8 cellular contexts compared by ENCODE assay signal in the genomic region with DNA sequence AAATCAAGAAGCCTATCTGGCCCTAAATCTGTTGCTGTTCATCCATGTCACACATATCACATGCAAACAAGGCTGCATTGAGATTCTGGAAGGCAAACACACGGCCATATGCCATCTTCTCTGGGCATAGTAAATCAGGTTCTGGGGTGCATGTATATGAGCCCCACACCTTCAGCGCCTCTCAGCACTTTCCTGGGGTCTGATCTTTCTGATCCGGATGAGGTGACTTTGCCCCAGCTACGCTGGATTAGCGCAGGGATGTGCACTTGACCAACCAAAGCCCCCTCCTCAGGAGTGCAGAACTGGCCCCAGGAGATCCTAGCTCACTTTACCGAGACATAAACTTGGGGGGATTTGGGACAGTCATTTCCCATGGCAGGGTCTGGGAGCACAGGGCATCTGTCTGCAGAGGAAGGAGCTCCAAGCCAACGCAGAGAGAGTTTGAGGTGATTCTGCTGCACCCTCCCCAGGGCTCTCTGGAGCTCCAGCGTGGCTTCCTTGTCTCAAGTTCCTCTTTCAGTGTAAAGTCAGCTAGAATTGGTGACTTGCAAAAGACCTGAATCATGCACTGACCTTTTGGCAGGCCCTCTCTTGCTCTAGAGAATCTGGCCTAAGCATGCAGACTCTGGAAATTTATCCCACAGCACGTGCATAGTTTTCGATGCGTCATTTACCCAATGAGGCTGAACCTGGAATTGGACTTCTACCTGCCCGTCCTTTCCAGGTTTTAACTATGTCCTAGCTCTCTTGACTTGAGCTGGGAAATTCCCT.
A peak's percentile ranks its signal among the peaks of the same experiment; 100 is the strongest.
DNase-seq lines count a peak whose midpoint lies in the region; ATAC-seq, FAIRE-seq and TF ChIP-seq lines count a peak whose summit lies in the region.

No MANE protein-coding gene starts in this region.

- H3K79me2 ChIP-seq in OCI-LY7 (ENCODE audit: insufficient read depth, low read depth, low read length), result no peaks in the 10 kb centered on the region

- no peaks in the 10 kb centered on the region for H3K9me2 ChIP-seq in OCI-LY7 (ENCODE audit: insufficient read depth, low read length)

- H3K27ac ChIP-seq in OCI-LY7 (ENCODE audit: low read depth, low read length, poor library complexity, severe bottlenecking), result peak overlapping the region; percentile 97
- peak overlapping the region; percentile 73 for H3K27ac ChIP-seq in effector memory CD4-positive, alpha-beta T cell (ENCODE audit: insufficient read depth, low read length, poor library complexity, severe bottlenecking)

- peak; percentile 27 for ATAC-seq in GM19452 (IDR thresholded peaks at IDR 0.05; ENCODE audit: unreplicated experiment)
- no peak for ATAC-seq in HG03520 (IDR thresholded peaks at IDR 0.05; ENCODE audit: unreplicated experiment)

- peak overlapping the region; percentile 68 to 90 (median 87) for H3K27ac Mint-ChIP-seq in nephron

- H3K9me3 Mint-ChIP-seq in nephron, result no peaks in the 10 kb centered on the region

- no peaks in the 10 kb centered on the region for H3K36me3 Mint-ChIP-seq in nephron (ENCODE audit: low read depth)

- H3K36me3 ChIP-seq in OCI-LY7 (ENCODE audit: insufficient read depth, low read length), result no peaks in the 10 kb centered on the region
- no peaks in the 10 kb centered on the region for H3K36me3 ChIP-seq in effector memory CD4-positive, alpha-beta T cell (ENCODE audit: control insufficient read depth, insufficient read depth, low read length)

- POLR2A ChIA-PET in OCI-LY7 (lab: Charles Lee), result interaction anchor here (0.6 to 7.2 kb wide), 13 partner anchors 10 to 172 kb away, joined by 3 to 81 read pairs (median 7); no protein-coding TSS in a partner anchor

- H3K4me3 ChIP-seq in AG10803 (ENCODE audit: low read length) (no peak overlapping the region), OCI-LY7 (ENCODE audit: low read depth, low read length, poor library complexity, severe bottlenecking) (peak overlapping the region; percentile 37)
- no peak overlapping the region for H3K4me3 ChIP-seq in effector memory CD4-positive, alpha-beta T cell (ENCODE audit: insufficient read depth, low read depth, low read length, poor library complexity, severe bottlenecking)

- H3K4me2 ChIP-seq in OCI-LY7 (ENCODE audit: low read length), result peak overlapping the region; percentile 73

- H3K4me1 Mint-ChIP-seq in nephron, result peaks cover 49% of the 10 kb centered on the region

- no peak overlapping the region for H3K4me3 Mint-ChIP-seq in nephron

- H2AFZ ChIP-seq in OCI-LY7 (ENCODE audit: low read length), result no peak overlapping the region; the same call in 1 of the 2 replicates

- intact Hi-C loops in OCI-LY7 (cut with micrococcal nuclease; ENCODE audit: unreplicated experiment), result no loop called here

- H3K27me3 ChIP-seq in effector memory CD4-positive, alpha-beta T cell (replicated peaks; ENCODE audit: control insufficient read depth, insufficient read depth, low read length, poor library complexity, severe bottlenecking), result no peaks in the 10 kb centered on the region

- CTCF ChIA-PET in OCI-LY7 (lab: Charles Lee; ENCODE audit: unreplicated experiment), result interaction anchor here (0.6 to 3.5 kb wide), 10 partner anchors 19 to 201 kb away, joined by 3 to 36 read pairs (median 4); no protein-coding TSS in a partner anchor

- H4K20me1 ChIP-seq in OCI-LY7 (ENCODE audit: insufficient read depth, low read length), result no peaks in the 10 kb centered on the region

- peak; percentile 48 for DNase-seq in AG10803 (ENCODE audit: low read depth)
- DNase-seq in OCI-LY7 (ENCODE audit: low spot score), result peak; percentile 91
- DNase-seq in effector memory CD4-positive, alpha-beta T cell, result no peak
- no peak for DNase-seq in NCI-H774 (lab: John Stamatoyannopoulos, UW)
- DNase-seq in urothelium cell line (ENCODE audit: low spot score), result no peak

- FAIRE-seq in urothelium cell line (lab: Jason Lieb, UNC), result no peak

- peaks cover 5% of the 10 kb centered on the region; the same call in 1 of the 2 replicates for H3K9me3 ChIP-seq in OCI-LY7 (ENCODE audit: low read length)
- H3K9me3 ChIP-seq in effector memory CD4-positive, alpha-beta T cell (ENCODE audit: control insufficient read depth, low read length), result no peaks in the 10 kb centered on the region

- peaks cover 18% of the 10 kb centered on the region for H3K27me3 Mint-ChIP-seq in nephron (ENCODE audit: low read depth)

- TF ChIP-seq CTCF in AG10803 (conservative IDR thresholded peaks at IDR 0.05; ENCODE audit: low read length) (no peak), OCI-LY7 (conservative IDR thresholded peaks at IDR 0.05; ENCODE audit: low read length) (no peak), nephron (IDR thresholded peaks at IDR 0.05; ENCODE audit: unreplicated experiment in 3 of 3) (no peak)

- H3K4me1 ChIP-seq in OCI-LY7 (ENCODE audit: insufficient read depth, low read length, poor library complexity, severe bottlenecking), result peaks cover 86% of the 10 kb centered on the region
- peaks cover 55% of the 10 kb centered on the region for H3K4me1 ChIP-seq in effector memory CD4-positive, alpha-beta T cell (ENCODE audit: control insufficient read depth, insufficient read depth, low read length, poor library complexity, severe bottlenecking)

- BruUV-seq in OCI-LY7 (replicated peaks; lab: Mats Ljungman, UMichigan), result no TSS peak

Comparison
In these comparisons a context has a peak if more than half of its experiments do, and no peak if none do; other contexts are left out.
1. DNase-seq: peak in AG10803 (single experiment) and OCI-LY7 (single experiment); none in effector memory CD4-positive, alpha-beta T cell (0 of 3), NCI-H774 (single experiment) and urothelium cell line (single experiment).